In the genomic region with DNA sequence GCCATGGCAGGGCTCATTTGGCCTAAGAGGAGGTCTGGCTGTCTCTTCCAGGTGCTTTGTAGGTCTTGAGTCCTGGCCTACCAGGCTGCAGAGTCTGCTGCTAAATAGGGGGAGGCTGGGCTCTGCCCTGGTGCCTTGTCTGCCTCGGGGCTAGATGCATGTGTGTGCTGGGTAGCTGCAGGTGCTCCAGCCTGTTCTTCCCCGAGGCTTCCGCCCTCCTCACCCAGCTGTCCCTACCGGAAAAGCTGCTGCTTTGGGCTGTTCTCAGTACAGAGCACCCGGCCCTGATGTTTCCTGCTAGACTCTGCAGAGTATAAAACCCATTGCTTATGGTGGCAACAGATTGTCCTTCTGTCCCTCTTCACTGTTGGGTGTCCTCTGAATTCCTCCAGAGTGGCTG, we compare ENCODE assay signal across 15 cellular contexts. TPM values are rescaled to one million over a fixed set of nuclear protein-coding genes. Genes with fewer than 3 reads are reported as not detected.
DNase-seq lines count a peak whose midpoint lies in the region; ATAC-seq and TF ChIP-seq lines count a peak whose summit lies in the region.
"Had no signal": no experiment of that assay in that cellular context is flagged by ENCODE, and none has a peak within 500 bp of the region (broad histone marks: within the 10 kb centered on the region; RNA-seq: fewer than 3 reads in every experiment).

No MANE protein-coding gene starts in this region.

- TF ChIP-seq POLR2A in transverse colon (IDR thresholded peaks at IDR 0.05), result no peak

- H3K4me3 Mint-ChIP-seq in CD4-positive, alpha-beta T cell, result peak overlapping the region; percentile 46
- H3K4me3 Mint-ChIP-seq in activated naive CD8-positive, alpha-beta T cell, result peak overlapping the region; percentile 2
- H3K4me3 Mint-ChIP-seq in naive B cell (no peak overlapping the region), endothelial cell (ENCODE audit: unreplicated experiment) (no peak overlapping the region)
- H3K4me3 Mint-ChIP-seq: CD8-positive, alpha-beta memory T cell; nephron progenitor cell had no signal

- in situ Hi-C loops in transverse colon (cut with MboI; ENCODE audit: low pct_ligation_motif_present in 1 of 4, low pct_unique_long_range_greater_than_20kb in 1 of 4, low sequenced_read_pairs in 3 of 4), result no loop called here

- H3K27me3 ChIP-seq in CD4-positive, alpha-beta T cell (ENCODE audit: control insufficient read depth, insufficient read depth, low read length), result no peaks in the 10 kb centered on the region
- H3K27me3 ChIP-seq in Loucy (ENCODE audit: insufficient read depth, low read length, poor library complexity, severe bottlenecking) (no peaks in the 10 kb centered on the region), transverse colon (no peaks in the 10 kb centered on the region)
- H3K27me3 ChIP-seq: right lobe of liver had no signal

- H3F3A ChIP-seq in Loucy (ENCODE audit: low read depth), result no peaks in the 10 kb centered on the region

- peak overlapping the region; percentile 69 for H3K27ac Mint-ChIP-seq in CD4-positive, alpha-beta T cell
- peak overlapping the region; percentile 92 for H3K27ac Mint-ChIP-seq in activated naive CD8-positive, alpha-beta T cell
- no peak overlapping the region for H3K27ac Mint-ChIP-seq in naive B cell
- H3K27ac Mint-ChIP-seq in endothelial cell (ENCODE audit: unreplicated experiment), result no peak overlapping the region
- H3K27ac Mint-ChIP-seq: nephron progenitor cell had no signal

- CTCF ChIA-PET in CD4-positive, alpha-beta T cell (lab: Charles Lee), result no interaction called here

- WGBS in transverse colon (ENCODE audit: low coverage in 1 of 2), 2 donors, result 77% methylated on average over 5 of the region's 5 CpGs; no CpG with 5 or more reads in 1 of the 2 donors

- no peak overlapping the region for H2AFZ ChIP-seq in Loucy (ENCODE audit: low read length)

- peak; percentile 68 for ATAC-seq in CD4-positive, alpha-beta T cell (ENCODE audit: poor library complexity)
- ATAC-seq in naive B cell (ENCODE audit: low read depth in 2 of 2), result peak; percentile 45 to 53
- ATAC-seq in HG02870 (IDR thresholded peaks at IDR 0.05; ENCODE audit: unreplicated experiment), result no peak
- ATAC-seq: left lobe of liver had no signal

- H4K20me1 ChIP-seq in Loucy (ENCODE audit: insufficient read depth, low read length, poor library complexity, severe bottlenecking), result no peaks in the 10 kb centered on the region

- H3K9ac ChIP-seq in Loucy (ENCODE audit: low read depth, low read length, poor library complexity, severe bottlenecking), result peak overlapping the region; percentile 34

- H3K4me3 ChIP-seq in Loucy (ENCODE audit: low read length, poor library complexity, severe bottlenecking) (no peak overlapping the region), transverse colon (no peak overlapping the region)
- H3K4me3 ChIP-seq: right lobe of liver had no signal

- H3K36me3 ChIP-seq in Loucy (ENCODE audit: insufficient read depth, low read length) (no peaks in the 10 kb centered on the region), transverse colon (no peaks in the 10 kb centered on the region)
- H3K36me3 ChIP-seq: right lobe of liver had no signal

- peak in 2 of 10 experiments; percentile 16 to 23 for DNase-seq in CD4-positive, alpha-beta T cell
- DNase-seq in naive B cell (no peak), NCI-H774 (lab: John Stamatoyannopoulos, UW) (no peak), transverse colon (no peak), endothelial cell (ENCODE audit: low spot score) (no peak)
- DNase-seq: NCI-H1694, NCI-H748 treated with DMSO at 0.1 percent for 48 hours, nephron progenitor cell, SHP77 had no signal

- no peak for TF ChIP-seq CTCF in CD4-positive, alpha-beta T cell (IDR thresholded peaks at IDR 0.05)
- TF ChIP-seq CTCF in Loucy (conservative IDR thresholded peaks at IDR 0.05; ENCODE audit: low read length) (no peak), transverse colon (IDR thresholded peaks at IDR 0.05) (no peak), endothelial cell (IDR thresholded peaks at IDR 0.05; ENCODE audit: unreplicated experiment) (no peak)

- peak overlapping the region; percentile 53 for H3K4me2 ChIP-seq in Loucy (ENCODE audit: low read depth, low read length, poor library complexity, severe bottlenecking)

- no peak for TF ChIP-seq EP300 in transverse colon (IDR thresholded peaks at IDR 0.05; ENCODE audit: low read depth)

- H3K36me3 Mint-ChIP-seq in CD4-positive, alpha-beta T cell (ENCODE audit: low read depth), result peaks cover 57% of the 10 kb centered on the region
- H3K36me3 Mint-ChIP-seq in activated naive CD8-positive, alpha-beta T cell, result peaks cover 23% of the 10 kb centered on the region
- H3K36me3 Mint-ChIP-seq in naive B cell (peaks cover 0 to 14% of the 10 kb centered on the region in 2 donors), endothelial cell (ENCODE audit: low read depth, unreplicated experiment) (no peaks in the 10 kb centered on the region)

- no peaks in the 10 kb centered on the region for H3K9me2 ChIP-seq in Loucy (replicated peaks; ENCODE audit: low read depth, low read length)

- intact Hi-C loops in CD4-positive, alpha-beta T cell (cut with DNase I, micrococcal nuclease), result loop anchor here in 1 of 2 experiments (5.0 kb wide), 1 partner anchor 42 kb away; no protein-coding TSS in a partner anchor
- intact Hi-C loops in transverse colon (cut with DNase I; ENCODE audit: low total_unique reads), result no loop called here

- H3K4me1 Mint-ChIP-seq in CD4-positive, alpha-beta T cell (ENCODE audit: low read depth), result peaks cover 34% of the 10 kb centered on the region
- peaks cover 30% of the 10 kb centered on the region for H3K4me1 Mint-ChIP-seq in activated naive CD8-positive, alpha-beta T cell (ENCODE audit: low read depth)
- H3K4me1 Mint-ChIP-seq in naive B cell (peaks cover 3 to 21% (median 15%) of the 10 kb centered on the region in 3 donors), endothelial cell (ENCODE audit: unreplicated experiment) (no peaks in the 10 kb centered on the region)

- H3K79me2 ChIP-seq in Loucy (ENCODE audit: insufficient read depth, low read length), result no peaks in the 10 kb centered on the region

- H3K27ac ChIP-seq in CD4-positive, alpha-beta T cell (ENCODE audit: low read depth, low read length), result peak overlapping the region; percentile 23
- no peak overlapping the region for H3K27ac ChIP-seq in transverse colon
- H3K27ac ChIP-seq: right lobe of liver had no signal

- POLR2A ChIA-PET in CD4-positive, alpha-beta T cell (lab: Charles Lee), result interaction anchor here (0.5 to 1.4 kb wide), 4 partner anchors 11 to 183 kb away, joined by 3 to 5 read pairs (median 3); no protein-coding TSS in a partner anchor

- H3K9me3 ChIP-seq in CD4-positive, alpha-beta T cell (ENCODE audit: control insufficient read depth, low read length), result no peaks in the 10 kb centered on the region
- H3K9me3 ChIP-seq in Loucy (ENCODE audit: insufficient read depth, low read depth, low read length) (no peaks in the 10 kb centered on the region), transverse colon (no peaks in the 10 kb centered on the region)
- H3K9me3 ChIP-seq: right lobe of liver had no signal

- H3K27me3 Mint-ChIP-seq in CD4-positive, alpha-beta T cell, result no peaks in the 10 kb centered on the region
- H3K27me3 Mint-ChIP-seq in activated naive CD8-positive, alpha-beta T cell, result no peaks in the 10 kb centered on the region
- H3K27me3 Mint-ChIP-seq in naive B cell (no peaks in the 10 kb centered on the region), endothelial cell (ENCODE audit: unreplicated experiment) (peaks cover 1% of the 10 kb centered on the region)
- H3K27me3 Mint-ChIP-seq: CD8-positive, alpha-beta memory T cell had no signal

- no peaks in the 10 kb centered on the region for H3K9me3 Mint-ChIP-seq in CD4-positive, alpha-beta T cell
- H3K9me3 Mint-ChIP-seq in activated naive CD8-positive, alpha-beta T cell (ENCODE audit: low read depth), result no peaks in the 10 kb centered on the region
- H3K9me3 Mint-ChIP-seq in naive B cell (no peaks in the 10 kb centered on the region), endothelial cell (ENCODE audit: unreplicated experiment) (no peaks in the 10 kb centered on the region)
- H3K9me3 Mint-ChIP-seq: CD8-positive, alpha-beta memory T cell; nephron progenitor cell had no signal

- peaks cover 17% of the 10 kb centered on the region for H3K4me1 ChIP-seq in Loucy (ENCODE audit: insufficient read depth, low read length, poor library complexity, severe bottlenecking)
- H3K4me1 ChIP-seq in transverse colon, result peaks cover 0 to 10% (median 2%) of the 10 kb centered on the region in 4 donors
- H3K4me1 ChIP-seq: right lobe of liver had no signal

RNA-seq across cellular contexts. Expression of gene RAB35, which starts 37.7 kb away (rescaled TPM):
- 10 to 100 TPM; 49.7 to 53.8 TPM for total RNA-seq in CD4-positive, alpha-beta T cell
- polyA plus RNA-seq in naive B cell (ENCODE audit: low read depth in 6 of 6), result 10 to 100 TPM in 5 of 6 donors, 1 to 10 TPM in 1; 6.2 to 16.6 (median 14.6) TPM
- total RNA-seq in transverse colon (10 to 100 TPM; 16.9 to 26.2 (median 22.2) TPM), endothelial cell (ENCODE audit: unreplicated experiment) (76.4 TPM)

Comparison
In these comparisons a context has a peak if more than half of its experiments do, and no peak if none do; other contexts are left out.
1. H3K27ac Mint-ChIP-seq: peak in CD4-positive, alpha-beta T cell (single experiment) and activated naive CD8-positive, alpha-beta T cell (single experiment); none in naive B cell (0 of 6) and endothelial cell (single experiment).
2. H3K4me3 Mint-ChIP-seq: peak in CD4-positive, alpha-beta T cell (single experiment) and activated naive CD8-positive, alpha-beta T cell (single experiment); none in naive B cell (0 of 8) and endothelial cell (single experiment).